Comparison of ENCODE assay signal across 16 cellular contexts in genomic region chr20:38216736-38217595, GRCh38. TPM values are rescaled to one million over a fixed set of nuclear protein-coding genes. Genes with fewer than 3 reads are reported as not detected.
A peak's percentile ranks its signal among the peaks of the same experiment; 100 is the strongest.
DNase-seq lines count a peak whose midpoint lies in the region; ATAC-seq, FAIRE-seq and TF ChIP-seq lines count a peak whose summit lies in the region.
"Had no signal": no experiment of that assay in that cellular context is flagged by ENCODE, and none has a peak within 500 bp of the region (broad histone marks: within the 10 kb centered on the region; RNA-seq: fewer than 3 reads in every experiment).

No MANE protein-coding gene starts in this region.

- H3K9ac ChIP-seq in GM23248, result peak overlapping the region; percentile 63
- H3K9ac ChIP-seq in skeletal muscle satellite cell (ENCODE audit: low read depth, low read length), result peak overlapping the region; percentile 75

- 80 to 92% methylated on average over 17 to 23 of the region's 24 CpGs for WGBS in GM23248 (ENCODE audit: low coverage in 1 of 2, low lambda C conversion rate in 2 of 2, missing lambda C conversion rate in 2 of 2), 2 experiments

- peaks cover 12% of the 10 kb centered on the region for H3F3A ChIP-seq in GM23248 (ENCODE audit: insufficient read depth)

- H3K9me3 ChIP-seq in GM23248 (ENCODE audit: low read depth) (no peaks in the 10 kb centered on the region), RWPE2 (ENCODE audit: severe bottlenecking) (no peaks in the 10 kb centered on the region), right atrium auricular region (no peaks in the 10 kb centered on the region), skeletal muscle satellite cell (replicated peaks; ENCODE audit: low read length) (no peaks in the 10 kb centered on the region)

- in situ Hi-C loops in GM23248 (cut with MboI), result no loop called here

- ATAC-seq in RWPE2 (ENCODE audit: low read depth) (no peak), HG02884 (IDR thresholded peaks at IDR 0.05; ENCODE audit: unreplicated experiment) (no peak)
- ATAC-seq: activated naive CD4-positive, alpha-beta T cell treated with anti-CD3 and anti-CD28 coated beads, Interleukin-2, amount 50 U/mL, for 72 hours; esophagus mucosa had no signal

- H2AFZ ChIP-seq in GM23248, result no peak overlapping the region

- no peaks in the 10 kb centered on the region for H3K9me2 ChIP-seq in GM23248 (ENCODE audit: insufficient read depth)

- H3K4me3 ChIP-seq in GM23248 (0 out of 2 replicates have a peak overlapping the region, but pooled peaks have one; percentile 37), RWPE2 (ENCODE audit: severe bottlenecking) (no peak overlapping the region), right atrium auricular region (no peak overlapping the region), skeletal muscle satellite cell (ENCODE audit: low read length) (peak overlapping the region; percentile 52)

- no peaks in the 10 kb centered on the region for H3K36me3 ChIP-seq in GM23248 (ENCODE audit: low read depth)
- no peaks in the 10 kb centered on the region for H3K36me3 ChIP-seq in RWPE2 (ENCODE audit: low read depth)
- H3K36me3 ChIP-seq in right atrium auricular region, result no peaks in the 10 kb centered on the region
- H3K36me3 ChIP-seq in skeletal muscle satellite cell (ENCODE audit: insufficient read depth, low read length), result no peaks in the 10 kb centered on the region

- no peaks in the 10 kb centered on the region for H3K27me3 ChIP-seq in GM23248 (replicated peaks; ENCODE audit: insufficient read depth)
- no peaks in the 10 kb centered on the region for H3K27me3 ChIP-seq in RWPE2 (ENCODE audit: insufficient read depth, poor library complexity, severe bottlenecking)
- H3K27me3 ChIP-seq in right atrium auricular region, result no peaks in the 10 kb centered on the region
- H3K27me3 ChIP-seq in skeletal muscle satellite cell (ENCODE audit: control insufficient read depth, insufficient read depth, low read length), result no peaks in the 10 kb centered on the region

- TF ChIP-seq POLR2A in H54 (IDR thresholded peaks at IDR 0.05; ENCODE audit: low read depth, low read length), result no peak; the same call in 1 of the 2 replicates

- no peak for FAIRE-seq in H54 (lab: Jason Lieb, UNC)
- FAIRE-seq: G401.6 had no signal

- H3K27ac ChIP-seq in GM23248 (peak overlapping the region; percentile 82), RWPE2 (ENCODE audit: poor library complexity, severe bottlenecking) (peak overlapping the region; percentile 87), right atrium auricular region (peak overlapping the region; percentile 74 to 89)

- no peak for TF ChIP-seq CTCF in RWPE2 (IDR thresholded peaks at IDR 0.05; ENCODE audit: poor library complexity, severe bottlenecking)
- no peak for TF ChIP-seq CTCF in right atrium auricular region (IDR thresholded peaks at IDR 0.05)

- H3K4me1 ChIP-seq in GM23248 (ENCODE audit: insufficient read depth) (peaks cover 25% of the 10 kb centered on the region), RWPE2 (ENCODE audit: insufficient read depth, poor library complexity, severe bottlenecking) (peaks cover 21% of the 10 kb centered on the region), right atrium auricular region (peaks cover 0 to 36% of the 10 kb centered on the region in 2 donors), skeletal muscle satellite cell (ENCODE audit: control insufficient read depth, insufficient read depth, low read length) (peaks cover 29% of the 10 kb centered on the region)

- H4K20me1 ChIP-seq in GM23248 (ENCODE audit: insufficient read depth), result no peaks in the 10 kb centered on the region

- H3K79me2 ChIP-seq in GM23248 (ENCODE audit: insufficient read depth), result no peaks in the 10 kb centered on the region

- DNase-seq in GM23248 (peak; percentile 19), RWPE2 (ENCODE audit: low spot score) (peak; percentile 86), right atrium auricular region (ENCODE audit: low spot score) (no peak), H54 (ENCODE audit: insufficient read length, low spot score) (no peak)
- DNase-seq in activated CD4-positive, CD25-positive, alpha-beta regulatory T cell treated with anti-CD3 and anti-CD28 coated beads, Interleukin-2, amount 50 U/mL, for 72 hours, result no peak
- DNase-seq in activated effector memory CD4-positive, alpha-beta T cell treated with Interleukin-2 at 50 U/mL for 16 hours, result no peak
- DNase-seq: activated CD4-positive, alpha-beta memory T cell treated with anti-CD3 and anti-CD28 coated beads for 36 hours; activated T-cell treated with anti-CD3 and anti-CD28 coated beads, Interleukin-2, amount 50 U/mL, for 1 hour; NCI-H1417; nephron progenitor cell had no signal

- H3K4me2 ChIP-seq in GM23248 (ENCODE audit: unreplicated experiment) (peak overlapping the region; percentile 39), skeletal muscle satellite cell (ENCODE audit: low read length) (peak overlapping the region; percentile 77)

RNA-seq across cellular contexts. Expression of gene KIAA1755, which starts 43.6 kb away (rescaled TPM):
- total RNA-seq in GM23248 (2014; rRNA removed; shearing (Covaris generic)), result 2.8 and 5.1 TPM in 2 replicates
- polyA plus RNA-seq in GM23248 (2016; fragmentation: Nextera tagmentation; extraction: Ambion mirVana), result 3.6 and 4.0 TPM in 2 replicates
- total RNA-seq in right atrium auricular region, result 1 to 10 TPM; 3.1 to 4.2 TPM
- under 0.01 and 1.3 TPM in 2 replicates for total RNA-seq in skeletal muscle satellite cell (2012; rRNA removed)
- total RNA-seq: activated CD4-positive, alpha-beta memory T cell treated with anti-CD3 and anti-CD28 coated beads for 36 hours; activated naive CD4-positive, alpha-beta T cell treated with anti-CD3 and anti-CD28 coated beads, Interleukin-2, amount 50 U/mL, for 72 hours; dermis microvascular lymphatic vessel endothelial cell had no signal

RNA-seq across cellular contexts. Expression of gene TGM2, which starts 51.9 kb away (rescaled TPM):
- total RNA-seq in GM23248 (2014; rRNA removed; shearing (Covaris generic)), result 311 and 339 TPM in 2 replicates
- polyA plus RNA-seq in GM23248 (2016; fragmentation: Nextera tagmentation; extraction: Ambion mirVana), result 254 and 269 TPM in 2 replicates
- total RNA-seq in right atrium auricular region, result 1,000 to 10,000 TPM in 1 of 2 donors, 100 to 1,000 TPM in 1; 680 to 1,303 TPM
- total RNA-seq in skeletal muscle satellite cell (2012; rRNA removed), result 1.8 and 4.2 TPM in 2 replicates
- total RNA-seq: activated CD4-positive, alpha-beta memory T cell treated with anti-CD3 and anti-CD28 coated beads for 36 hours had no signal

Comparison
In these comparisons a context has a peak if more than half of its experiments do, and no peak if none do; other contexts are left out.
1. DNase-seq: peak in GM23248 (single experiment) and RWPE2 (single experiment); none in right atrium auricular region (single experiment), activated CD4-positive, CD25-positive, alpha-beta regulatory T cell treated with anti-CD3 and anti-CD28 coated beads, Interleukin-2, amount 50 U/mL, for 72 hours (single experiment), H54 (single experiment) and activated effector memory CD4-positive, alpha-beta T cell treated with Interleukin-2 at 50 U/mL for 16 hours (single experiment).
2. H3K4me3 ChIP-seq: peak in GM23248 (single experiment) and skeletal muscle satellite cell (single experiment); none in RWPE2 (single experiment) and right atrium auricular region (0 of 2).
3. Peak in every context shown above with its lines, with median percentiles within 50 percentile points of each other: H3K27ac ChIP-seq.